In the genomic region with DNA sequence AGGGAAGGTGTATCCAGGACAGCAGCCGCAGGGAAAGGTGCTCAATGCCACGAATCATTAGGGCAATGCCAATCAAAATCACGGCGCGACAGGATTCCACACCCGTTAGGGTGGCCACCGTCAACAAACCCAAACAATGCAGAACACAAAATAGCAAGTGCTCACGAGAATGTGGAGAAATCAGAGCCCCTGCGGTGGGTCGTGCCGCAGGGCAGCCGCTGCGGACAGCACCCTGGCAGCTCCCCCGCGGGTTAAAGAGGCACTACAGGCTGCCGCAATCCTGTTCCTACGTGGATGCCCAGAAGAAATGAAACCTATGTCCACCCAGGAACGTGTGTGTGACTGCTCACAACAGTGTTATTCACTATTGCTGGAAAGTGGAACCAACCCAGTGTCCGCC, we compare ENCODE assay signal across 31 cellular contexts. TPM values are rescaled to one million over a fixed set of nuclear protein-coding genes. Genes with fewer than 3 reads are reported as not detected.
"Had no signal": no experiment of that assay in that cellular context is flagged by ENCODE, and none has a peak within 500 bp of the region (broad histone marks: within the 10 kb centered on the region; RNA-seq: fewer than 3 reads in every experiment).

No MANE protein-coding gene starts in this region.

- H3K4me3 Mint-ChIP-seq: dendritic cell treated with granulocyte-macrophage colony-stimulating factor and Interleukin-4, amounts not matched to agents 40 ng/mL and 50 ng/mL, for 4 days; effector memory CD8-positive, alpha-beta T cell; endodermal cell; mesothelial cell of epicardium had no signal

- H3K27ac Mint-ChIP-seq: dendritic cell treated with granulocyte-macrophage colony-stimulating factor and Interleukin-4, amounts not matched to agents 40 ng/mL and 50 ng/mL, for 4 days; effector memory CD8-positive, alpha-beta T cell; endodermal cell; mesothelial cell of epicardium had no signal

- H3K36me3 Mint-ChIP-seq: mesothelial cell of epicardium had no signal

- H3K4me1 ChIP-seq: colonic mucosa, gastrocnemius medialis had no signal

- H3K4me3 ChIP-seq: colonic mucosa, esophagus squamous epithelium, gastrocnemius medialis, heart right ventricle, left lung, lower lobe of right lung, mucosa of descending colon had no signal

- H3K4me1 Mint-ChIP-seq: endodermal cell had no signal

- H3K27ac ChIP-seq: colonic mucosa, epithelial cell of prostate, esophagus squamous epithelium, gastrocnemius medialis, heart right ventricle, left lung, lower lobe of right lung had no signal

- H3K27me3 ChIP-seq: colonic mucosa had no signal

- DNase-seq: colonic mucosa; cortex of kidney; effector CD8-positive, alpha-beta T cell; effector memory CD8-positive, alpha-beta T cell; endodermal cell; erythroblast; esophagus squamous epithelium; foreskin fibroblast; foreskin melanocyte; gastrocnemius medialis; glutamatergic neuron; head of caudate nucleus; heart right ventricle; hippocampal formation; left cardiac atrium; left lung; left ventricle myocardium superior; lower lobe of right lung; mesenchymal stem cell; mucosa of descending colon had no signal

- H3K9me3 Mint-ChIP-seq: dendritic cell treated with granulocyte-macrophage colony-stimulating factor and Interleukin-4, amounts not matched to agents 40 ng/mL and 50 ng/mL, for 4 days; effector memory CD8-positive, alpha-beta T cell; endodermal cell; mesothelial cell of epicardium had no signal

- H3K9me3 ChIP-seq: colonic mucosa, esophagus squamous epithelium, gastrocnemius medialis, heart right ventricle, left lung, lower lobe of right lung, mucosa of descending colon had no signal

- H3K36me3 ChIP-seq: colonic mucosa, esophagus squamous epithelium, gastrocnemius medialis, heart right ventricle, left lung, lower lobe of right lung had no signal

RNA-seq across cellular contexts. Expression of gene TH, which starts 17.1 kb away (rescaled TPM):
- total RNA-seq: endodermal cell, gastrocnemius medialis, heart right ventricle, kidney epithelial cell, left cardiac atrium, left ventricle myocardium superior, lower lobe of right lung, mesenteric fat pad, myocyte had no signal

RNA-seq across cellular contexts. Expression of gene INS, which starts 27.7 kb away (rescaled TPM):
- total RNA-seq: dermis microvascular lymphatic vessel endothelial cell, endodermal cell, esophagus mucosa, esophagus squamous epithelium, gastrocnemius medialis, glomerular endothelial cell, kidney epithelial cell, left cardiac atrium, left lung, left ventricle myocardium superior, lower leg skin, lower lobe of right lung, lung microvascular endothelial cell, mesothelial cell of epicardium, mucosa of descending colon, myocyte had no signal
